ENCODE assay signal across 18 cellular contexts in the genomic region with DNA sequence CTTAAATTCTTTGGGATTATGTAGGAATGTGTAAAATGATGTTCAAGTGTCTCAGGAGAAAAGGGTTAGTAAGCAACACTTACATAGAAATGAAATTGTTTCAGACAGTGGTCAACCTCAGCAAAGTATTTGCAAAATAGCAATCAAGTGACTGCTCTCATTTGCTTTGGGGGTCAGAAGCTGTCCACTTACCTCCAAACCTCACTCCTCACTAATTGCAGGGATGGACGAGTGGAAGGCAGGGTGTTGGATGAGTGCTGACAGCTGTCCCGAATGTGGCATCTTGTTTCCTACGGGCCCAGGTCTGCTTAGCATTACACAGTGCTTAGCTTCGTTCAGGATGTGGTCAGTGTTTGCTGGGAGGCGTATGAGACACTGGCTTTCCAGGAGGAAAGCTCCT.
DNase-seq lines count a peak whose midpoint lies in the region; FAIRE-seq and TF ChIP-seq lines count a peak whose summit lies in the region.
"Had no signal": no experiment of that assay in that cellular context is flagged by ENCODE, and none has a peak within 500 bp of the region (broad histone marks: within the 10 kb centered on the region; RNA-seq: fewer than 3 reads in every experiment).

No MANE protein-coding gene starts in this region.

- H3K4ac ChIP-seq in neuronal stem cell (ENCODE audit: low read length), result no peak overlapping the region

- no peak for TF ChIP-seq CTCF in HFFc6 (IDR thresholded peaks at IDR 0.05)
- no peak for TF ChIP-seq CTCF in astrocyte (IDR thresholded peaks at IDR 0.05; ENCODE audit: insufficient read depth, low read depth, low read length)
- no peak for TF ChIP-seq CTCF in sigmoid colon (IDR thresholded peaks at IDR 0.05)

- H3K27ac Mint-ChIP-seq in HFFc6, result peak overlapping the region; percentile 73
- peak overlapping the region; percentile 91 for H3K27ac Mint-ChIP-seq in astrocyte (ENCODE audit: unreplicated experiment)

- no peak overlapping the region for H2BK15ac ChIP-seq in neuronal stem cell (ENCODE audit: low read length)

- H2AFZ ChIP-seq in astrocyte (ENCODE audit: low read depth, low read length) (peak overlapping the region; percentile 37), neuronal stem cell (ENCODE audit: low read length) (no peak overlapping the region)

- 81 to 89% methylated on average over 5 of the region's 5 CpGs for WGBS in sigmoid colon, 2 donors
- WGBS in neuronal stem cell (ENCODE audit: extremely low coverage in 2 of 2, insufficient read length in 2 of 2, insufficient replicate concordance in 1 of 2), 2 donors, result no CpG with 5 or more reads among the region's 5 CpGs

- H3K14ac ChIP-seq in neuronal stem cell (ENCODE audit: low read length), result no peak overlapping the region

- peak overlapping the region; percentile 9 for H3K9ac ChIP-seq in astrocyte (ENCODE audit: low read length)
- no peak overlapping the region for H3K9ac ChIP-seq in neuronal stem cell (ENCODE audit: low read depth, low read length, poor library complexity)

- no peak overlapping the region for H2BK12ac ChIP-seq in neuronal stem cell (ENCODE audit: low read length)

- H3K4me2 ChIP-seq in astrocyte (ENCODE audit: low read length), result peak overlapping the region; percentile 40
- no peak overlapping the region for H3K4me2 ChIP-seq in neuronal stem cell (ENCODE audit: insufficient read depth, low read length, poor library complexity, severe bottlenecking)

- H3K27me3 ChIP-seq in astrocyte (ENCODE audit: insufficient read depth, low read length), result no peaks in the 10 kb centered on the region
- H3K27me3 ChIP-seq in sigmoid colon, result no peaks in the 10 kb centered on the region
- H3K27me3 ChIP-seq in neuronal stem cell (ENCODE audit: control insufficient read depth in 3 of 3, insufficient read depth in 3 of 3, low read depth in 1 of 3, low read length in 3 of 3), result no peaks in the 10 kb centered on the region
- H3K27me3 ChIP-seq: upper lobe of right lung had no signal

- no peak overlapping the region for H2AK5ac ChIP-seq in neuronal stem cell (ENCODE audit: low read depth, low read length)

- H3K9me3 ChIP-seq in astrocyte (ENCODE audit: insufficient read depth, low read depth, low read length) (no peaks in the 10 kb centered on the region), sigmoid colon (no peaks in the 10 kb centered on the region), neuronal stem cell (replicated peaks in 1 of 2; ENCODE audit: control insufficient read depth in 2 of 2, insufficient read depth in 1 of 2, low read depth in 1 of 2, low read length in 2 of 2) (peaks cover 0 to 2% of the 10 kb centered on the region in 2 donors)
- H3K9me3 ChIP-seq: upper lobe of right lung had no signal

- H3K23ac ChIP-seq in neuronal stem cell (ENCODE audit: low read depth, low read length, poor library complexity), result no peak overlapping the region

- H3K27ac ChIP-seq in astrocyte (ENCODE audit: low read depth, low read length), result peak overlapping the region; percentile 40
- H3K27ac ChIP-seq in sigmoid colon, result peak overlapping the region in 1 of 4 donors; percentile 8
- H3K27ac ChIP-seq in neuronal stem cell (replicated peaks; ENCODE audit: low read length), result no peak overlapping the region
- H3K27ac ChIP-seq: epithelial cell of prostate, SK-N-MC, upper lobe of right lung, VCaP had no signal

- peaks cover 26% of the 10 kb centered on the region for H3K4me1 Mint-ChIP-seq in HFFc6 (ENCODE audit: low read depth)
- H3K4me1 Mint-ChIP-seq in astrocyte (ENCODE audit: low read depth, unreplicated experiment), result peaks cover 49% of the 10 kb centered on the region

- no peaks in the 10 kb centered on the region for H3K79me2 ChIP-seq in astrocyte (ENCODE audit: insufficient read depth, low read length)

- peaks cover 17% of the 10 kb centered on the region for H3K4me1 ChIP-seq in astrocyte (ENCODE audit: insufficient read depth, low read length)
- peaks cover 0 to 7% (median 0%) of the 10 kb centered on the region in 4 donors for H3K4me1 ChIP-seq in sigmoid colon
- H3K4me1 ChIP-seq in neuronal stem cell (ENCODE audit: control insufficient read depth in 2 of 2, insufficient read depth in 1 of 2, low read depth in 1 of 2, low read length in 2 of 2), result peaks cover 5 to 8% of the 10 kb centered on the region in 2 donors
- H3K4me1 ChIP-seq: upper lobe of right lung had no signal

- no peaks in the 10 kb centered on the region; the same call in 1 of the 2 replicates for H3K27me3 Mint-ChIP-seq in HFFc6 (ENCODE audit: insufficient read depth)
- no peaks in the 10 kb centered on the region for H3K27me3 Mint-ChIP-seq in astrocyte (ENCODE audit: low read depth, unreplicated experiment)

- H4K91ac ChIP-seq in neuronal stem cell (ENCODE audit: low read depth, low read length, poor library complexity), result no peak overlapping the region

- no peaks in the 10 kb centered on the region for H3K9me3 Mint-ChIP-seq in HFFc6
- peaks cover 6% of the 10 kb centered on the region for H3K9me3 Mint-ChIP-seq in astrocyte (ENCODE audit: unreplicated experiment)

- TF ChIP-seq POLR2A in sigmoid colon (IDR thresholded peaks at IDR 0.05), result no peak

- no peak overlapping the region for H3K4me3 ChIP-seq in astrocyte (ENCODE audit: insufficient read depth, low read depth, low read length)
- no peak overlapping the region for H3K4me3 ChIP-seq in sigmoid colon
- H3K4me3 ChIP-seq in neuronal stem cell (ENCODE audit: low read length in 2 of 2), result no peak overlapping the region
- H3K4me3 ChIP-seq: SK-N-MC, upper lobe of right lung had no signal

- intact Hi-C loops in sigmoid colon (cut with DNase I), result no loop called here

- H2BK120ac ChIP-seq in neuronal stem cell (ENCODE audit: low read depth, low read length), result no peak overlapping the region

- no peak for TF ChIP-seq EP300 in sigmoid colon (IDR thresholded peaks at IDR 0.05)

- H3K36me3 ChIP-seq in astrocyte (ENCODE audit: insufficient read depth, low read length) (no peaks in the 10 kb centered on the region), sigmoid colon (no peaks in the 10 kb centered on the region), neuronal stem cell (replicated peaks in 1 of 2; ENCODE audit: control insufficient read depth in 2 of 2, insufficient read depth in 2 of 2, low read length in 2 of 2) (no peaks in the 10 kb centered on the region)
- H3K36me3 ChIP-seq: upper lobe of right lung had no signal

- no peaks in the 10 kb centered on the region; the same call in 1 of the 2 replicates for H3K36me3 Mint-ChIP-seq in HFFc6 (ENCODE audit: low read depth)
- peaks cover 2% of the 10 kb centered on the region for H3K36me3 Mint-ChIP-seq in astrocyte (ENCODE audit: low read depth, unreplicated experiment)

- no peak overlapping the region for H2BK5ac ChIP-seq in neuronal stem cell (ENCODE audit: low read length)

- no peak overlapping the region for H3K18ac ChIP-seq in neuronal stem cell (ENCODE audit: low read length)

- no peak overlapping the region for H4K8ac ChIP-seq in neuronal stem cell (ENCODE audit: low read depth, low read length)

- H3K79me1 ChIP-seq in neuronal stem cell (ENCODE audit: low read depth, low read length), result no peaks in the 10 kb centered on the region

- H3K4me3 Mint-ChIP-seq in HFFc6, result peak overlapping the region; percentile 64
- no peak overlapping the region for H3K4me3 Mint-ChIP-seq in astrocyte (ENCODE audit: unreplicated experiment)

- peak; percentile 96 for FAIRE-seq in astrocyte (lab: Jason Lieb, UNC)

- H4K20me1 ChIP-seq in astrocyte (ENCODE audit: insufficient read depth, low read length), result no peaks in the 10 kb centered on the region

- DNase-seq in AG08396 (ENCODE audit: low spot score) (peak; percentile 14), HFFc6 (peak; percentile 96), astrocyte (ENCODE audit: low read depth) (peak; percentile 94), iPS-NIHi11 (ENCODE audit: low spot score) (peak; percentile 12), SIG-M5 (lab: John Stamatoyannopoulos, UW) (no peak), sigmoid colon (no peak), NCI-H510A (lab: John Stamatoyannopoulos, UW) (no peak), neuronal stem cell (ENCODE audit: low spot score) (no peak)
- DNase-seq: ACHN; activated naive CD4-positive, alpha-beta T cell treated with Interleukin-2 at 50 U/mL for 16 hours; DMS 273 treated with DMSO at 0.1 percent for 48 hours; midbrain; NCI-H2107; stimulated activated CD4-positive, alpha-beta T cell treated with anti-CD3 and anti-CD28 coated beads, Interleukin-2, amount 100 ng/mL, for 24 hours; upper lobe of right lung had no signal

Comparison
In these comparisons a context has a peak if more than half of its experiments do, and no peak if none do; other contexts are left out.
1. DNase-seq: peak in AG08396 (single experiment), HFFc6 (single experiment), astrocyte (single experiment) and iPS-NIHi11 (single experiment); none in SIG-M5 (single experiment), sigmoid colon (single experiment), NCI-H510A (single experiment) and neuronal stem cell (single experiment).